In the genomic region with DNA sequence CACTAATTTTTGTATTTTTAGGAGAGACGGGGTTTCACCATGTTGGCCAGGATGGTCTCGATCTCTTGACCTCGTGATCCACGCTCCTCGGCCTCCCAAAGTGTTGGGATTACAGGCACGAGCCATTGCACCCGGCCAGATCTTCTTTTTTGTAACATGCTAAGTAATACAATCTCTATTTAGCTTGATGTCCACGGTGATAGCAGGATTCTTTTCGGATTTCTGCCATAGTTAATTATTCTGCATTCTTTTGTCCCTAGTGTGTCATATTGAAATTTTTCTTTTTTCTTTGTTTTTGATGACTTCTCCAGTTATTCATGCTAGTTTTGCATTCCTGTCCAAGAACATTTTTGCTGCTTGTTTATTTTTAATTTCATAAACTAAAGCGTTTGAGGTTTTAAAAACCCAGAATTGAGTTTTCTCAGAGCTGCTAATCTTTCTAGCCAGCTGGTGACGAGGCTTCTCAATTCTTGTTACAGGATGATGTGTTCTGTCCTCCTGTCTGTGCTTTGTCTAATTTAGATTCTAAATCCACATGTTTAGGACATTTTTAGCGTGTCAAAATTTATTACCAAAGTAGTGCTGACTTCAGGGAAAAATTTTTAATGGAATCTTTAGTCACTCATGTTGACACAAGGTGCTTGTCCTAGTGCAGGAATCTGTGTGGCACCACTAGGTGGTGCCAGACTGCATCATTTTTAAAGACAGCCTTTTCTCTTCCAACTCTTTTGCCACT, we compare ENCODE assay signal across 8 cellular contexts. TPM values are rescaled to one million over a fixed set of nuclear protein-coding genes. Genes with fewer than 3 reads are reported as not detected.
DNase-seq lines count a peak whose midpoint lies in the region; ATAC-seq and TF ChIP-seq lines count a peak whose summit lies in the region.

No MANE protein-coding gene starts in this region.

- ATAC-seq in omental fat pad (ENCODE audit: low FRiP score) (peak; percentile 33), HG02981 (IDR thresholded peaks at IDR 0.05; ENCODE audit: unreplicated experiment) (no peak), HG02852 (IDR thresholded peaks at IDR 0.05; ENCODE audit: unreplicated experiment) (no peak)

- H3K4me3 ChIP-seq in AG09309 (ENCODE audit: control insufficient read depth, low read depth, low read length) (no peak overlapping the region), fibroblast of villous mesenchyme (ENCODE audit: low read depth, low read length) (no peak overlapping the region)

- DNase-seq in AG09309 (ENCODE audit: low read depth) (peak; percentile 64), NCI-H69 (lab: John Stamatoyannopoulos, UW) (peak; percentile 73), activated T-cell treated with anti-CD3 and anti-CD28 coated beads for 4 hours (peak; percentile 14), fibroblast of villous mesenchyme (ENCODE audit: low read depth) (peak; percentile 89), omental fat pad (ENCODE audit: low spot score) (no peak)

- peak; percentile 81 for TF ChIP-seq CTCF in AG09309 (IDR thresholded peaks at IDR 0.05; ENCODE audit: control insufficient read depth, insufficient read depth, low read depth, low read length, missing control alignments)
- TF ChIP-seq CTCF in GM12872 (IDR thresholded peaks at IDR 0.05; ENCODE audit: insufficient read depth, low read depth, low read length), result peak; percentile 90
- TF ChIP-seq CTCF in fibroblast of villous mesenchyme (IDR thresholded peaks at IDR 0.05; ENCODE audit: insufficient read depth, low read depth, low read length), result peak; percentile 91
- peak in 1 of 3 donors; percentile 52 for TF ChIP-seq CTCF in omental fat pad (IDR thresholded peaks at IDR 0.05)

RNA-seq across cellular contexts. Expression of gene NF2, which starts 21.8 kb away (rescaled TPM):
- 153 and 240 TPM in 2 replicates for total RNA-seq in fibroblast of villous mesenchyme
- total RNA-seq in omental fat pad, result 10 to 100 TPM; 26.6 to 35.2 (median 32.9) TPM

RNA-seq across cellular contexts. Expression of gene NIPSNAP1, which starts 44.3 kb away (rescaled TPM):
- 66.4 and 77.7 TPM in 2 replicates for total RNA-seq in fibroblast of villous mesenchyme
- total RNA-seq in omental fat pad, result 10 to 100 TPM in 2 of 4 donors, 1 to 10 TPM in 2; 5.5 to 16.4 (median 10.3) TPM
